Comparison of ENCODE assay signal across 12 cellular contexts in the genomic region with DNA sequence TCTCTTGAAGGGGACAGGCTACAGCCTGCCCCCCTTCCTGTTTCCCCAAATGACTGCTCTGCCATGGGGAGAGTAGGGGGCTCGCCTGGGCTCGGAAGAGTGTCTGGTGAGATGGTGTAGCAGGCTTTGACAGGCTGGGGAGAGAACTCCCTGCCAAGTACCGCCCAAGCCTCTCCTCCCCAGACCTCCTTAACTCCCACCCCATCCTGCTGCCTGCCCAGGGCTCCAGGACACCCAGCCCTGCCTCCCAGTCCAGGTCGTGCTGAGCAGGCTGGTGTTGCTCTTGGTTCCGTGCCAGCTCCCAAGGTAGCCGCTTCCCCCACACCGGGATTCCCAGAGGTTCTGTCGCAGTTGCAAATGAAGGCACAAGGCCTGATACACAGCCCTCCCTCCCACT. TPM values are rescaled to one million over a fixed set of nuclear protein-coding genes. Genes with fewer than 3 reads are reported as not detected.
DNase-seq lines count a peak whose midpoint lies in the region; ATAC-seq, FAIRE-seq and TF ChIP-seq lines count a peak whose summit lies in the region.
"Had no signal": no experiment of that assay in that cellular context is flagged by ENCODE, and none has a peak within 500 bp of the region (broad histone marks: within the 10 kb centered on the region; RNA-seq: fewer than 3 reads in every experiment).

No MANE protein-coding gene starts in this region.

- H3K9ac ChIP-seq in BLaER1, result 0 out of 2 replicates have a peak overlapping the region, but pooled peaks have one; percentile 34

- H3K4me3 ChIP-seq in BLaER1 (no peak overlapping the region), pancreas (no peak overlapping the region)

- ATAC-seq in left cardiac atrium (peak; percentile 24 to 39), pancreas (peak; percentile 35 to 61 (median 40)), foreskin keratinocyte (no peak), HG03442 (IDR thresholded peaks at IDR 0.05; ENCODE audit: unreplicated experiment) (no peak)

- POLR2A ChIA-PET in RWPE1 (lab: Yijun Ruan, JAX; ENCODE audit: low non-redundant PET), result no interaction called here

- no peak for DNase-seq in RWPE1 (ENCODE audit: low spot score)
- DNase-seq in left cardiac atrium, result peak; percentile 45
- DNase-seq in pancreas, result peak in 5 of 6 donors; percentile 67 to 93 (median 81)
- no peak for DNase-seq in GM19240 (ENCODE audit: insufficient read length, low spot score)
- no peak for DNase-seq in SKM-1 (lab: John Stamatoyannopoulos, UW; ENCODE audit: unreplicated experiment)
- no peak for DNase-seq in foreskin keratinocyte
- DNase-seq: activated CD4-positive, alpha-beta memory T cell treated with anti-CD3 and anti-CD28 coated beads for 36 hours; activated T-cell treated with anti-CD3 and anti-CD28 coated beads, Interleukin-2, amount 50 U/mL, for 48 hours; stimulated activated CD4-positive, alpha-beta T cell treated with anti-CD3 and anti-CD28 coated beads, Interleukin-2, amount 100 ng/mL, for 24 hours had no signal

- peaks cover 96% of the 10 kb centered on the region for H3K4me1 ChIP-seq in BLaER1
- H3K4me1 ChIP-seq in pancreas, result peaks cover 38 to 50% (median 46%) of the 10 kb centered on the region in 3 donors
- H3K4me1 ChIP-seq in foreskin keratinocyte, result no peaks in the 10 kb centered on the region

- no peaks in the 10 kb centered on the region for H3K27me3 ChIP-seq in BLaER1
- no peaks in the 10 kb centered on the region for H3K27me3 ChIP-seq in pancreas
- H3K27me3 ChIP-seq in foreskin keratinocyte, result no peaks in the 10 kb centered on the region

- TF ChIP-seq CTCF in RWPE1 (conservative IDR thresholded peaks at IDR 0.05; ENCODE audit: low read depth) (no peak), pancreas (IDR thresholded peaks at IDR 0.05) (no peak), foreskin keratinocyte (conservative IDR thresholded peaks at IDR 0.05) (no peak)

- intact Hi-C loops in left cardiac atrium (cut with DNase I) (no loop called here), pancreas (cut with DNase I) (no loop called here)

- H3K9me3 ChIP-seq in BLaER1, result no peaks in the 10 kb centered on the region
- no peaks in the 10 kb centered on the region for H3K9me3 ChIP-seq in pancreas

- 15 to 20% methylated on average over 8 of the region's 8 CpGs for WGBS in pancreas, 2 donors

- H3K36me3 ChIP-seq in BLaER1, result peaks cover 88% of the 10 kb centered on the region
- H3K36me3 ChIP-seq in pancreas, result peaks cover 6 to 62% (median 23%) of the 10 kb centered on the region in 3 donors

- H3K27ac ChIP-seq in BLaER1 (0 out of 2 replicates have a peak overlapping the region, but pooled peaks have one; percentile 18), RWPE1 (peak overlapping the region; percentile 47), pancreas (peak overlapping the region; percentile 3 to 64 (median 28)), foreskin keratinocyte (no peak overlapping the region)

- no peak for FAIRE-seq in pancreas (lab: Jason Lieb, UNC)
- FAIRE-seq: H1 had no signal

- H4K20me1 ChIP-seq in BLaER1, result peaks cover 100% of the 10 kb centered on the region

- CTCF ChIA-PET in RWPE1 (lab: Yijun Ruan, JAX), result no interaction called here

- no peak overlapping the region; the same call in 1 of the 2 replicates for H3K4me2 ChIP-seq in BLaER1

RNA-seq across cellular contexts. Expression of a gene that starts 9.9 kb away (rescaled TPM):
- total RNA-seq in left cardiac atrium (100 to 1,000 TPM; 168 to 212 TPM), pancreas (100 to 1,000 TPM in 1 of 6 donors, 10 to 100 TPM in 5; 55.2 to 127 (median 90.0) TPM), foreskin keratinocyte (88.6 and 89.7 TPM in 2 replicates)
- polyA plus RNA-seq in pancreas (100 to 1,000 TPM; 158 to 206 TPM), foreskin keratinocyte (42.5 and 48.3 TPM in 2 replicates)

Comparison
In these comparisons a context has a peak if more than half of its experiments do, and no peak if none do; other contexts are left out.
1. DNase-seq: peak in left cardiac atrium (single experiment) and pancreas (5 of 6); none in RWPE1 (single experiment), GM19240 (single experiment), SKM-1 (single experiment) and foreskin keratinocyte (0 of 2).
2. ATAC-seq: peak in left cardiac atrium (2 of 2) and pancreas (4 of 4); none in foreskin keratinocyte (single experiment) and HG03442 (single experiment).